Comparison of ENCODE assay signal across 35 cellular contexts in genomic region chr12:82009524-82009923, GRCh38.
DNase-seq lines count a peak whose midpoint lies in the region; ATAC-seq and TF ChIP-seq lines count a peak whose summit lies in the region.
"Had no signal": no experiment of that assay in that cellular context is flagged by ENCODE, and none has a peak within 500 bp of the region (broad histone marks: within the 10 kb centered on the region; RNA-seq: fewer than 3 reads in every experiment).

No MANE protein-coding gene starts in this region.

- H3K4me3 Mint-ChIP-seq in chondrocyte (ENCODE audit: unreplicated experiment) = no peak overlapping the region
- H3K4me3 Mint-ChIP-seq: B cell; CD14-positive monocyte; CD4-positive, alpha-beta memory T cell; CD4-positive, alpha-beta T cell; CD4-positive, CD25-positive, alpha-beta regulatory T cell; CD8-positive, alpha-beta memory T cell; CD8-positive, alpha-beta T cell had no signal

- no peaks in the 10 kb centered on the region for H3K4me1 ChIP-seq in left lung
- no peaks in the 10 kb centered on the region for H3K4me1 ChIP-seq in lower lobe of right lung
- H3K4me1 ChIP-seq in osteoblast (ENCODE audit: insufficient read depth, low read length) = no peaks in the 10 kb centered on the region
- H3K4me1 ChIP-seq in upper lobe of right lung = no peaks in the 10 kb centered on the region
- H3K4me1 ChIP-seq in left ventricle myocardium inferior = no peaks in the 10 kb centered on the region
- H3K4me1 ChIP-seq: A549; BE2C; BLaER1; BLaER1 treated with 17β-estradiol and CSF1 and Interleukin-3, amounts not matched to agents 10 nM and 100 nM; Caco-2 had no signal

- ATAC-seq in left lung (peak; percentile 84), lower lobe of right lung (peak; percentile 21 to 35), upper lobe of right lung (peak; percentile 50), GM19397 (IDR thresholded peaks at IDR 0.05; ENCODE audit: unreplicated experiment) (no peak), GM19351 (IDR thresholded peaks at IDR 0.05; ENCODE audit: unreplicated experiment) (no peak)
- ATAC-seq: A549; CD8-positive, alpha-beta T cell had no signal

- DNase-seq in left lung (no peak), lower lobe of right lung (no peak), osteoblast (ENCODE audit: insufficient read length, low spot score, missing footprints) (peak; percentile 38), upper lobe of right lung (no peak), chondrocyte (ENCODE audit: low spot score) (no peak), left ventricle myocardium inferior (no peak)
- DNase-seq: 8988T; ACHN; AML-193; BE2C; C1 segment of cervical spinal cord; Caco-2; Calu3; CD4-positive, alpha-beta memory T cell; CD4-positive, alpha-beta T cell; CD4-positive, CD25-positive, alpha-beta regulatory T cell; CD8-positive, alpha-beta memory T cell; CD8-positive, alpha-beta T cell; COR-L47; DMS 273 treated with DMSO at 0.1 percent for 48 hours; DMS153; DMS53; DMS79; DMS79 treated with DMSO at 0.1 percent for 48 hours; DND-41; EL had no signal

- no peaks in the 10 kb centered on the region for H3K36me3 ChIP-seq in left lung
- H3K36me3 ChIP-seq in lower lobe of right lung = no peaks in the 10 kb centered on the region
- no peaks in the 10 kb centered on the region for H3K36me3 ChIP-seq in osteoblast (ENCODE audit: insufficient read depth, low read length)
- no peaks in the 10 kb centered on the region for H3K36me3 ChIP-seq in upper lobe of right lung
- H3K36me3 ChIP-seq in left ventricle myocardium inferior = no peaks in the 10 kb centered on the region
- H3K36me3 ChIP-seq: BE2C; BLaER1; BLaER1 treated with 17β-estradiol and CSF1 and Interleukin-3, amounts not matched to agents 10 nM and 100 nM had no signal

- H3K9me3 Mint-ChIP-seq in chondrocyte (ENCODE audit: low read depth) = peaks cover 2% of the 10 kb centered on the region
- H3K9me3 Mint-ChIP-seq: CD4-positive, alpha-beta memory T cell; CD4-positive, alpha-beta T cell; CD8-positive, alpha-beta T cell had no signal

- H3K27ac ChIP-seq in left lung (no peak overlapping the region), lower lobe of right lung (no peak overlapping the region), osteoblast (ENCODE audit: low read depth, low read length) (no peak overlapping the region), upper lobe of right lung (no peak overlapping the region), left ventricle myocardium inferior (replicated peaks) (no peak overlapping the region)
- H3K27ac ChIP-seq: 22Rv1; A549; BLaER1; BLaER1 treated with 17β-estradiol and CSF1 and Interleukin-3, amounts not matched to agents 10 nM and 100 nM; C4-2B had no signal

- no peaks in the 10 kb centered on the region for H3K36me3 Mint-ChIP-seq in chondrocyte (ENCODE audit: low read depth)
- H3K36me3 Mint-ChIP-seq: CD14-positive monocyte; CD4-positive, alpha-beta memory T cell; CD4-positive, CD25-positive, alpha-beta regulatory T cell; CD8-positive, alpha-beta memory T cell; CD8-positive, alpha-beta T cell had no signal

- no peak overlapping the region for H3K4me2 ChIP-seq in osteoblast (ENCODE audit: insufficient read depth, low read length)
- H3K4me2 ChIP-seq: A549; BLaER1; BLaER1 treated with 17β-estradiol and CSF1 and Interleukin-3, amounts not matched to agents 10 nM and 100 nM had no signal

- TF ChIP-seq CTCF in left lung (IDR thresholded peaks at IDR 0.05) (no peak), lower lobe of right lung (IDR thresholded peaks at IDR 0.05) (no peak), osteoblast (IDR thresholded peaks at IDR 0.05; ENCODE audit: extremely low read depth, low read depth, low read length) (no peak), upper lobe of right lung (IDR thresholded peaks at IDR 0.05) (no peak), chondrocyte (IDR thresholded peaks at IDR 0.05) (no peak), left ventricle myocardium inferior (IDR thresholded peaks at IDR 0.05; ENCODE audit: borderline replicate concordance) (no peak)

- H4K20me1 ChIP-seq in osteoblast (ENCODE audit: insufficient read depth, low read length) = no peaks in the 10 kb centered on the region
- H4K20me1 ChIP-seq: BLaER1; BLaER1 treated with 17β-estradiol and CSF1 and Interleukin-3, amounts not matched to agents 10 nM and 100 nM had no signal

- no peaks in the 10 kb centered on the region for H3K9me3 ChIP-seq in left lung
- H3K9me3 ChIP-seq in lower lobe of right lung = no peaks in the 10 kb centered on the region
- no peaks in the 10 kb centered on the region for H3K9me3 ChIP-seq in osteoblast (ENCODE audit: low read depth, low read length)
- H3K9me3 ChIP-seq in upper lobe of right lung = no peaks in the 10 kb centered on the region
- H3K9me3 ChIP-seq in left ventricle myocardium inferior (replicated peaks) = no peaks in the 10 kb centered on the region
- H3K9me3 ChIP-seq: A549; BE2C; BLaER1; BLaER1 treated with 17β-estradiol and CSF1 and Interleukin-3, amounts not matched to agents 10 nM and 100 nM; Caco-2 had no signal

- H3K4me3 ChIP-seq in left lung (no peak overlapping the region), lower lobe of right lung (no peak overlapping the region), osteoblast (ENCODE audit: insufficient read depth, low read length) (no peak overlapping the region), upper lobe of right lung (no peak overlapping the region), left ventricle myocardium inferior (no peak overlapping the region)
- H3K4me3 ChIP-seq: A549; BLaER1; BLaER1 treated with 17β-estradiol and CSF1 and Interleukin-3, amounts not matched to agents 10 nM and 100 nM had no signal

- no peak overlapping the region for H3K27ac Mint-ChIP-seq in chondrocyte (ENCODE audit: unreplicated experiment)
- H3K27ac Mint-ChIP-seq: B cell; CD14-positive monocyte; CD4-positive, alpha-beta T cell; CD4-positive, CD25-positive, alpha-beta regulatory T cell; CD8-positive, alpha-beta memory T cell; CD8-positive, alpha-beta T cell had no signal

- no peaks in the 10 kb centered on the region for H3K27me3 ChIP-seq in left lung
- H3K27me3 ChIP-seq in lower lobe of right lung (ENCODE audit: low read depth) = no peaks in the 10 kb centered on the region
- no peaks in the 10 kb centered on the region for H3K27me3 ChIP-seq in osteoblast (ENCODE audit: insufficient read depth, low read length)
- H3K27me3 ChIP-seq in upper lobe of right lung = no peaks in the 10 kb centered on the region
- H3K27me3 ChIP-seq in left ventricle myocardium inferior (ENCODE audit: low read depth) = no peaks in the 10 kb centered on the region
- H3K27me3 ChIP-seq: BE2C; BLaER1; BLaER1 treated with 17β-estradiol and CSF1 and Interleukin-3, amounts not matched to agents 10 nM and 100 nM had no signal

- no peak overlapping the region for H2AFZ ChIP-seq in osteoblast (ENCODE audit: low read length)

- H3K27me3 Mint-ChIP-seq in chondrocyte (ENCODE audit: low read depth) = no peaks in the 10 kb centered on the region
- H3K27me3 Mint-ChIP-seq: B cell; CD4-positive, alpha-beta memory T cell; CD4-positive, alpha-beta T cell; CD4-positive, CD25-positive, alpha-beta regulatory T cell had no signal

- H3K79me2 ChIP-seq in osteoblast (ENCODE audit: insufficient read depth, low read length) = no peaks in the 10 kb centered on the region

- no peaks in the 10 kb centered on the region for H3K4me1 Mint-ChIP-seq in chondrocyte (ENCODE audit: low read depth)
- H3K4me1 Mint-ChIP-seq: B cell; CD14-positive monocyte; CD4-positive, CD25-positive, alpha-beta regulatory T cell had no signal

- intact Hi-C loops in left lung (cut with DNase I) (no loop called here), lower lobe of right lung (cut with DNase I) (no loop called here), upper lobe of right lung (cut with DNase I) (no loop called here), left ventricle myocardium inferior (cut with micrococcal nuclease) (no loop called here)

Comparison
In these comparisons a context has a peak if more than half of its experiments do, and no peak if none do; other contexts are left out.
1. ATAC-seq: peak in left lung (single experiment), lower lobe of right lung (2 of 2) and upper lobe of right lung (single experiment); none in GM19397 (single experiment) and GM19351 (single experiment).